ENCODE assay signal across 23 cellular contexts in genomic region chr4:118999919-119000318, GRCh38.
DNase-seq lines count a peak whose midpoint lies in the region; ATAC-seq and TF ChIP-seq lines count a peak whose summit lies in the region.
"Had no signal": no experiment of that assay in that cellular context is flagged by ENCODE, and none has a peak within 500 bp of the region (broad histone marks: within the 10 kb centered on the region; RNA-seq: fewer than 3 reads in every experiment).

No MANE protein-coding gene starts in this region.

- H3K9me3 ChIP-seq in gastroesophageal sphincter (no peaks in the 10 kb centered on the region), psoas muscle (no peaks in the 10 kb centered on the region), aorta (ENCODE audit: control insufficient read depth, low read length) (no peaks in the 10 kb centered on the region), spleen (no peaks in the 10 kb centered on the region)

- no peak for DNase-seq in Right ventricle myocardium inferior (ENCODE audit: missing footprints)
- no peak for DNase-seq in left cardiac atrium
- DNase-seq in psoas muscle = no peak
- no peak for DNase-seq in aorta
- DNase-seq in spleen = no peak
- no peak for DNase-seq in stimulated activated CD8-positive, alpha-beta memory T cell treated with anti-CD3 and anti-CD28 coated beads, Interleukin-4, amount 100 ng/mL, for 48 hours
- DNase-seq: 8988T; activated CD4-positive, alpha-beta memory T cell treated with anti-CD3 and anti-CD28 coated beads for 36 hours; activated CD4-positive, CD25-positive, alpha-beta regulatory T cell treated with anti-CD3 and anti-CD28 coated beads, Interleukin-2, amount 50 U/mL, for 72 hours; activated CD8-positive, alpha-beta memory T cell treated with anti-CD3 and anti-CD28 coated beads, Interleukin-2, amount 50 U/mL, for 48 hours; Calu3; caudate nucleus; DND-41; dorsolateral prefrontal cortex; head of caudate nucleus; NCI-H446; NCI-H774; posterior cingulate gyrus; stimulated activated CD4-positive, alpha-beta T cell treated with anti-CD3 and anti-CD28 coated beads, Interleukin-2, amount 100 ng/mL, for 24 hours had no signal

- intact Hi-C loops in Right ventricle myocardium inferior (cut with DNase I) (no loop called here), left cardiac atrium (cut with DNase I) (no loop called here), psoas muscle (cut with DNase I) (no loop called here), aorta (cut with DNase I) (no loop called here), spleen (cut with DNase I; ENCODE audit: low total_unique reads) (no loop called here)

- TF ChIP-seq POLR2A in gastroesophageal sphincter (IDR thresholded peaks at IDR 0.05) (no peak), spleen (IDR thresholded peaks at IDR 0.05) (no peak)

- peak; percentile 18 for ATAC-seq in Right ventricle myocardium inferior
- no peak for ATAC-seq in left cardiac atrium
- ATAC-seq in gastroesophageal sphincter = no peak
- ATAC-seq in psoas muscle = peak; percentile 39 to 53 (median 44)
- no peak for ATAC-seq in aorta (ENCODE audit: low FRiP score)
- no peak for ATAC-seq in GM19328 (IDR thresholded peaks at IDR 0.05; ENCODE audit: unreplicated experiment)

- H3K36me3 ChIP-seq in gastroesophageal sphincter = no peaks in the 10 kb centered on the region
- no peaks in the 10 kb centered on the region for H3K36me3 ChIP-seq in psoas muscle (ENCODE audit: insufficient read depth in 1 of 2, low read depth in 1 of 2)
- no peaks in the 10 kb centered on the region for H3K36me3 ChIP-seq in aorta (ENCODE audit: control insufficient read depth in 1 of 2, insufficient read depth in 2 of 2, low read length in 1 of 2)
- no peaks in the 10 kb centered on the region for H3K36me3 ChIP-seq in spleen

- no peaks in the 10 kb centered on the region for H3K27me3 ChIP-seq in gastroesophageal sphincter
- H3K27me3 ChIP-seq in psoas muscle (ENCODE audit: insufficient read depth in 3 of 3, low read length in 2 of 3) = no peaks in the 10 kb centered on the region
- no peaks in the 10 kb centered on the region for H3K27me3 ChIP-seq in aorta (ENCODE audit: control insufficient read depth in 1 of 2, insufficient read depth in 2 of 2, low read length in 1 of 2)
- no peaks in the 10 kb centered on the region for H3K27me3 ChIP-seq in spleen (replicated peaks in 1 of 7)
- H3K27me3 ChIP-seq: dorsolateral prefrontal cortex had no signal

- TF ChIP-seq CTCF in gastroesophageal sphincter (IDR thresholded peaks at IDR 0.05) (no peak), psoas muscle (IDR thresholded peaks at IDR 0.05) (no peak), spleen (IDR thresholded peaks at IDR 0.05 in 8 of 11, conservative IDR thresholded peaks at IDR 0.05 in 3 of 11) (no peak)

- no peak overlapping the region for H3K4me3 ChIP-seq in gastroesophageal sphincter
- H3K4me3 ChIP-seq in psoas muscle = peak overlapping the region; percentile 44
- H3K4me3 ChIP-seq in aorta (ENCODE audit: low read length in 2 of 2) = no peak overlapping the region
- H3K4me3 ChIP-seq in spleen = no peak overlapping the region
- H3K4me3 ChIP-seq: dorsolateral prefrontal cortex, skin epidermis had no signal

- no peak for TF ChIP-seq EP300 in gastroesophageal sphincter (IDR thresholded peaks at IDR 0.05)

- 17 to 56% methylated on average over 1 of the region's 1 CpG for WGBS in gastroesophageal sphincter (ENCODE audit: low coverage in 1 of 2), 2 donors
- WGBS in psoas muscle, 3 donors = 18 to 35% (median 28%) methylated on average over 1 of the region's 1 CpG
- WGBS in aorta, 2 donors = 73 to 76% methylated on average over 1 of the region's 1 CpG
- WGBS in spleen, 5 donors = 60 to 94% (median 74%) methylated on average over 1 of the region's 1 CpG

- H3K27ac ChIP-seq in gastroesophageal sphincter (peak overlapping the region; percentile 87 to 100 (median 96)), psoas muscle (peak overlapping the region; percentile 95), aorta (ENCODE audit: low read depth in 1 of 2, low read length in 2 of 2) (peak overlapping the region; percentile 89 to 98), spleen (no peak overlapping the region)
- H3K27ac ChIP-seq: KMS-11, skin epidermis had no signal

- H3K4me1 ChIP-seq in gastroesophageal sphincter (peaks cover 19 to 86% (median 40%) of the 10 kb centered on the region in 3 donors), psoas muscle (peaks cover 59% of the 10 kb centered on the region), aorta (ENCODE audit: control insufficient read depth in 1 of 2, insufficient read depth in 2 of 2, low read length in 2 of 2) (peaks cover 5 to 10% of the 10 kb centered on the region in 2 donors), spleen (peaks cover 0 to 4% (median 0%) of the 10 kb centered on the region in 6 donors)

Comparison
In these comparisons a context has a peak if more than half of its experiments do, and no peak if none do; other contexts are left out.
1. ATAC-seq: peak in Right ventricle myocardium inferior (single experiment) and psoas muscle (4 of 4); none in left cardiac atrium (0 of 2), gastroesophageal sphincter (single experiment), aorta (single experiment) and GM19328 (single experiment).
2. H3K27ac ChIP-seq: peak in gastroesophageal sphincter (4 of 4), psoas muscle (single experiment) and aorta (2 of 2); none in spleen (0 of 8).